In genomic region chr20:23361651-23362391, GRCh38 we compare ENCODE assay signal across 8 cellular contexts. TPM values are rescaled to one million over a fixed set of nuclear protein-coding genes. Genes with fewer than 3 reads are reported as not detected.
DNase-seq lines count a peak whose midpoint lies in the region; ATAC-seq and TF ChIP-seq lines count a peak whose summit lies in the region.

Gene GZF1 (plus strand): TSS chr20:23362182. CDS start chr20:23364384, 2,202 bp downstream.

- peak within 1 kb of the TSS; percentile 73 for H3K4me3 ChIP-seq in BJ (ENCODE audit: low read depth, low read length)
- H3K4me3 ChIP-seq in choroid plexus epithelial cell (ENCODE audit: low read depth, low read length) = peak within 1 kb of the TSS; percentile 82

- peaks cover 5% of the 10 kb centered on the region for H3K36me3 ChIP-seq in BJ (ENCODE audit: control insufficient read depth, insufficient read depth, low read length)

- DNase-seq in BJ (ENCODE audit: low read depth) (peak; percentile 93), NCI-H524 treated with DMSO at 0.1 percent for 48 hours (lab: John Stamatoyannopoulos, UW) (peak; percentile 91), choroid plexus epithelial cell (ENCODE audit: low read depth) (peak; percentile 99), kidney tubule cell (ENCODE audit: low spot score) (peak; percentile 99)
- peak; percentile 97 to 98 for DNase-seq in activated CD4-positive, alpha-beta T cell treated with anti-CD3 and anti-CD28 coated beads for 4 hours
- DNase-seq in stimulated activated CD4-positive, alpha-beta T cell treated with anti-CD3 and anti-CD28 coated beads, Interleukin-1b, Interleukin-23, amount 100 ng/mL, for 1 hour (ENCODE audit: low read depth in 2 of 2) = peak; percentile 94 to 97

- CTCF ChIA-PET in BJ (lab: Yijun Ruan, JAX) = no interaction called here

- H3K27me3 ChIP-seq in BJ (ENCODE audit: control insufficient read depth, insufficient read depth, low read length) = no peaks in the 10 kb centered on the region

- ATAC-seq in GM19324 (IDR thresholded peaks at IDR 0.05; ENCODE audit: low FRiP score, unreplicated experiment) (peak; percentile 76), HG03460 (IDR thresholded peaks at IDR 0.05; ENCODE audit: unreplicated experiment) (peak; percentile 56)

- TF ChIP-seq CTCF in BJ (IDR thresholded peaks at IDR 0.05; ENCODE audit: insufficient read depth, low read depth, low read length) = 0 out of 2 replicates have a peak, but pooled peaks have one; percentile 15
- no peak for TF ChIP-seq CTCF in choroid plexus epithelial cell (conservative IDR thresholded peaks at IDR 0.05; ENCODE audit: low read depth, low read length)

- POLR2A ChIA-PET in BJ (lab: Charles Lee) = interaction anchor here (0.7 to 1.2 kb wide), 2 partner anchors 12 to 275 kb away, joined by 3 read pairs; partner anchors contain the start of gene NXT1

RNA-seq across cellular contexts. Expression of gene GZF1, which starts in this region (rescaled TPM):
- 17.9 and 22.7 TPM in 2 replicates for polyA plus RNA-seq in BJ (2011; rRNA removed)
- polyA minus RNA-seq in BJ (2011; rRNA and poly(A)+ RNA removed) = 40.3 and 46.3 TPM in 2 replicates

Comparison
In these comparisons a context has a peak if more than half of its experiments do, and no peak if none do; other contexts are left out.
1. Peak in every context shown above with its lines: DNase-seq, ATAC-seq and H3K4me3 ChIP-seq.